14 cellular contexts compared by ENCODE assay signal in genomic region chr4:153008578-153009199, GRCh38.
A peak's percentile ranks its signal among the peaks of the same experiment; 100 is the strongest.
DNase-seq lines count a peak whose midpoint lies in the region; ATAC-seq lines count a peak whose summit lies in the region.
"Had no signal": no experiment of that assay in that cellular context is flagged by ENCODE, and none has a peak within 500 bp of the region (broad histone marks: within the 10 kb centered on the region; RNA-seq: fewer than 3 reads in every experiment).

No MANE protein-coding gene starts in this region.

- peaks cover 14% of the 10 kb centered on the region for H3K36me3 Mint-ChIP-seq in memory B cell
- H3K36me3 Mint-ChIP-seq: CD4-positive, CD25-positive, alpha-beta regulatory T cell had no signal

- H3K4me3 Mint-ChIP-seq in memory B cell: peak overlapping the region; percentile 71
- H3K4me3 Mint-ChIP-seq: activated CD4-positive, alpha-beta T cell treated with anti-CD3 and anti-CD28 coated beads, Interleukin-2, amount 10 ng/mL, durations not matched to agents 7 days and 5 days; CD4-positive, CD25-positive, alpha-beta regulatory T cell had no signal

- DNase-seq in memory B cell (ENCODE audit: low spot score in 2 of 2): peak; percentile 14 to 50
- no peak for DNase-seq in activated CD4-positive, alpha-beta T cell treated with anti-CD3 and anti-CD28 coated beads for 48 hours
- no peak for DNase-seq in stimulated activated naive CD4-positive, alpha-beta T cell treated with Interleukin-2 at 50 U/mL for 16 hours (lab: John Stamatoyannopoulos, UW)
- DNase-seq in ureter (ENCODE audit: low spot score): no peak
- DNase-seq in NCI-H1105 treated with DMSO at 0.1 percent for 48 hours (lab: John Stamatoyannopoulos, UW): no peak
- DNase-seq: activated CD4-positive, alpha-beta T cell treated with anti-CD3 and anti-CD28 coated beads, Interleukin-2, amount 10 ng/mL, durations not matched to agents 7 days and 5 days; activated effector memory CD4-positive, alpha-beta T cell treated with anti-CD3 and anti-CD28 coated beads, Interleukin-2, amount 50 U/mL, for 16 hours; CD4-positive, CD25-positive, alpha-beta regulatory T cell; mesenchymal stem cell; NCI-H2029 treated with DMSO at 0.1 percent for 48 hours; T-helper 1 cell had no signal

- ATAC-seq in GM18907 (IDR thresholded peaks at IDR 0.05; ENCODE audit: unreplicated experiment): peak; percentile 94
- peak; percentile 88 for ATAC-seq in GM21619 (IDR thresholded peaks at IDR 0.05; ENCODE audit: unreplicated experiment)
- peak; percentile 79 for ATAC-seq in HG03139 (IDR thresholded peaks at IDR 0.05; ENCODE audit: unreplicated experiment)
- ATAC-seq in memory B cell (ENCODE audit: low read depth): peak; percentile 95

- H3K27ac Mint-ChIP-seq in memory B cell: peak overlapping the region; percentile 55
- H3K27ac Mint-ChIP-seq: activated CD4-positive, alpha-beta T cell treated with anti-CD3 and anti-CD28 coated beads, Interleukin-2, amount 10 ng/mL, durations not matched to agents 7 days and 5 days; CD4-positive, CD25-positive, alpha-beta regulatory T cell had no signal

- H3K9me3 Mint-ChIP-seq in memory B cell: peaks cover 15% of the 10 kb centered on the region
- H3K9me3 Mint-ChIP-seq: activated CD4-positive, alpha-beta T cell treated with anti-CD3 and anti-CD28 coated beads, Interleukin-2, amount 10 ng/mL, durations not matched to agents 7 days and 5 days had no signal

- no peaks in the 10 kb centered on the region for H3K27me3 Mint-ChIP-seq in memory B cell
- H3K27me3 Mint-ChIP-seq: activated CD4-positive, alpha-beta T cell treated with anti-CD3 and anti-CD28 coated beads, Interleukin-2, amount 10 ng/mL, durations not matched to agents 7 days and 5 days; CD4-positive, CD25-positive, alpha-beta regulatory T cell had no signal

- peaks cover 41% of the 10 kb centered on the region for H3K4me1 Mint-ChIP-seq in memory B cell
- H3K4me1 Mint-ChIP-seq: activated CD4-positive, alpha-beta T cell treated with anti-CD3 and anti-CD28 coated beads, Interleukin-2, amount 10 ng/mL, durations not matched to agents 7 days and 5 days; CD4-positive, CD25-positive, alpha-beta regulatory T cell had no signal

Comparison
In these comparisons a context has a peak if more than half of its experiments do, and no peak if none do; other contexts are left out.
1. DNase-seq: peak in memory B cell (2 of 2); none in activated CD4-positive, alpha-beta T cell treated with anti-CD3 and anti-CD28 coated beads for 48 hours (single experiment), stimulated activated naive CD4-positive, alpha-beta T cell treated with Interleukin-2 at 50 U/mL for 16 hours (single experiment), ureter (single experiment) and NCI-H1105 treated with DMSO at 0.1 percent for 48 hours (single experiment).
2. Peak in every context shown above with its lines, with median percentiles within 50 percentile points of each other: ATAC-seq.